ENCODE assay signal across 1 cellular context in the genomic region with DNA sequence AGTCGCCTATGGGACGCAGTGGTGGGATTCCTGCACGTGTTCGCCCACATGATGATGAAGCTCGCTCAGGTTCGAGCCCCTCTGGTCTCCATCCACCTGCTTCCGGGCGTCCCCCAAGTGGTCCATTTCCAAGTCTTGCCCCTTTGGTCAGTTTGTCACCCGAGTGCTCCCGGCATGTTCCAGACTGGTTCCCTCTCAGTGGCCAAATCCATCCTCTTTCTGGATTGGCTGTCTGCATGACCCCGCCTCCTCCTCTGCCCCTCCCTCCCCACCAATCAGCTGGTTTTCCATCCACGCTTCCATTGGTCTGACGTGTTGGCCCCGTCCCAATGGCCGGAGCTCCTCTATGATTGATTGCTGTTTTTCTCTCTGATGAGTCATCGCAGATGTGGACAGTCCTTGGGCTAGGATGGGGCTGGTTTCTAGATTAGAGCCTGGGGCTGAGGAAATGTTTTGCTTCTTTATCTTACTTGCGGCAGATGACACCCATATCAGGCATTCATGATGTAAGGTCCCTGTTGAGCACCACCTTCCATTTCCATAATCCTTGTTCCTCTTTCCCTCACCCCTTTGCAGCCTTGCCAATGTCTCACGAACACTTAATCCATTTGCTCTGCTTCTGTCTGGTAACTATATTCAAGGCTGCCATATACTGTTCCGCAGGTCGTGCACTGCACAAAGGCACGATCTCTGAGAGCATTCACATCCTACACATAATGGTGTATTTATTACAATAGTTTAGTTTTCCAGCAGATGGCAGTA.
A peak's percentile ranks its signal among the peaks of the same experiment; 100 is the strongest.
TF ChIP-seq lines count a peak whose summit lies in the region.

No MANE protein-coding gene starts in this region.

TF ChIP-seq in K562, 482 proteins besides CTCF, POLR2A, EP300 and RAD21 (continued from another document and continues in another):
- TF ChIP-seq RERE (CRISPR knock-in tag; IDR thresholded peaks at IDR 0.05; ENCODE audit: borderline replicate concordance), result no peak
- peak; percentile 87 for TF ChIP-seq MTA1 (IDR thresholded peaks at IDR 0.05; ENCODE audit: borderline replicate concordance)
- TF ChIP-seq, protein P1, sequence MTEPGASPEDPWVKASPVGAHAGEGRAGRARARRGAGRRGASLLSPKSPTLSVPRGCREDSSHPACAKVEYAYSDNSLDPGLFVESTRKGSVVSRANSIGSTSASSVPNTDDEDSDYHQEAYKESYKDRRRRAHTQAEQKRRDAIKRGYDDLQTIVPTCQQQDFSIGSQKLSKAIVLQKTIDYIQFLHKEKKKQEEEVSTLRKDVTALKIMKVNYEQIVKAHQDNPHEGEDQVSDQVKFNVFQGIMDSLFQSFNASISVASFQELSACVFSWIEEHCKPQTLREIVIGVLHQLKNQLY (CRISPR knock-in tag; conservative IDR thresholded peaks at IDR 0.05), result no peak
- TF ChIP-seq CSDE1 (IDR thresholded peaks at IDR 0.05), result peak in 1 of 2 experiments; percentile 59; a peak in 1 of 4 replicates
- TF ChIP-seq ASH1L (IDR thresholded peaks at IDR 0.05; ENCODE audit: borderline replicate concordance, low read depth, partially characterized antibody), result peak; percentile 80
- peak; percentile 83 for TF ChIP-seq CCNT2 (IDR thresholded peaks at IDR 0.05; ENCODE audit: borderline replicate concordance, extremely low read depth, insufficient read length, low read depth, low read length)
- TF ChIP-seq YBX1 (IDR thresholded peaks at IDR 0.05), result no peak
- peak; percentile 99 for TF ChIP-seq TFAP4 (CRISPR knock-in tag; IDR thresholded peaks at IDR 0.05; ENCODE audit: borderline replicate concordance)
- TF ChIP-seq, protein P2, sequence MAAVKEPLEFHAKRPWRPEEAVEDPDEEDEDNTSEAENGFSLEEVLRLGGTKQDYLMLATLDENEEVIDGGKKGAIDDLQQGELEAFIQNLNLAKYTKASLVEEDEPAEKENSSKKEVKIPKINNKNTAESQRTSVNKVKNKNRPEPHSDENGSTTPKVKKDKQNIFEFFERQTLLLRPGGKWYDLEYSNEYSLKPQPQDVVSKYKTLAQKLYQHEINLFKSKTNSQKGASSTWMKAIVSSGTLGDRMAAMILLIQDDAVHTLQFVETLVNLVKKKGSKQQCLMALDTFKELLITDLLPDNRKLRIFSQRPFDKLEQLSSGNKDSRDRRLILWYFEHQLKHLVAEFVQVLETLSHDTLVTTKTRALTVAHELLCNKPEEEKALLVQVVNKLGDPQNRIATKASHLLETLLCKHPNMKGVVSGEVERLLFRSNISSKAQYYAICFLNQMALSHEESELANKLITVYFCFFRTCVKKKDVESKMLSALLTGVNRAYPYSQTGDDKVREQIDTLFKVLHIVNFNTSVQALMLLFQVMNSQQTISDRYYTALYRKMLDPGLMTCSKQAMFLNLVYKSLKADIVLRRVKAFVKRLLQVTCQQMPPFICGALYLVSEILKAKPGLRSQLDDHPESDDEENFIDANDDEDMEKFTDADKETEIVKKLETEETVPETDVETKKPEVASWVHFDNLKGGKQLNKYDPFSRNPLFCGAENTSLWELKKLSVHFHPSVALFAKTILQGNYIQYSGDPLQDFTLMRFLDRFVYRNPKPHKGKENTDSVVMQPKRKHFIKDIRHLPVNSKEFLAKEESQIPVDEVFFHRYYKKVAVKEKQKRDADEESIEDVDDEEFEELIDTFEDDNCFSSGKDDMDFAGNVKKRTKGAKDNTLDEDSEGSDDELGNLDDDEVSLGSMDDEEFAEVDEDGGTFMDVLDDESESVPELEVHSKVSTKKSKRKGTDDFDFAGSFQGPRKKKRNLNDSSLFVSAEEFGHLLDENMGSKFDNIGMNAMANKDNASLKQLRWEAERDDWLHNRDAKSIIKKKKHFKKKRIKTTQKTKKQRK (IDR thresholded peaks at IDR 0.05; ENCODE audit: borderline replicate concordance, low read depth, low read length), result no peak; the same call in 1 of the 2 replicates
- TF ChIP-seq ZNF12 (CRISPR knock-in tag; IDR thresholded peaks at IDR 0.05), result no peak
- no peak for TF ChIP-seq RBM15 (IDR thresholded peaks at IDR 0.05; ENCODE audit: insufficient read depth, low read length)
- no peak for TF ChIP-seq ILF3 (IDR thresholded peaks at IDR 0.05; ENCODE audit: borderline replicate concordance)
- TF ChIP-seq ESRRA (IDR thresholded peaks at IDR 0.05; ENCODE audit: borderline replicate concordance, low read depth), result peak; percentile 58
- TF ChIP-seq XRCC5 (IDR thresholded peaks at IDR 0.05; ENCODE audit: low read depth, low read length), result peak; percentile 63; the same call in 1 of the 2 replicates
- no peak for TF ChIP-seq CTCFL (IDR thresholded peaks at IDR 0.05; ENCODE audit: borderline replicate concordance, insufficient read depth, low read depth, low read length, poor library complexity, severe bottlenecking)
- TF ChIP-seq TARDBP (IDR thresholded peaks at IDR 0.05), result peak; percentile 79
- TF ChIP-seq RUNX1 (IDR thresholded peaks at IDR 0.05; ENCODE audit: low read depth), result no peak; the same call in 1 of the 2 replicates
- TF ChIP-seq, protein P3, sequence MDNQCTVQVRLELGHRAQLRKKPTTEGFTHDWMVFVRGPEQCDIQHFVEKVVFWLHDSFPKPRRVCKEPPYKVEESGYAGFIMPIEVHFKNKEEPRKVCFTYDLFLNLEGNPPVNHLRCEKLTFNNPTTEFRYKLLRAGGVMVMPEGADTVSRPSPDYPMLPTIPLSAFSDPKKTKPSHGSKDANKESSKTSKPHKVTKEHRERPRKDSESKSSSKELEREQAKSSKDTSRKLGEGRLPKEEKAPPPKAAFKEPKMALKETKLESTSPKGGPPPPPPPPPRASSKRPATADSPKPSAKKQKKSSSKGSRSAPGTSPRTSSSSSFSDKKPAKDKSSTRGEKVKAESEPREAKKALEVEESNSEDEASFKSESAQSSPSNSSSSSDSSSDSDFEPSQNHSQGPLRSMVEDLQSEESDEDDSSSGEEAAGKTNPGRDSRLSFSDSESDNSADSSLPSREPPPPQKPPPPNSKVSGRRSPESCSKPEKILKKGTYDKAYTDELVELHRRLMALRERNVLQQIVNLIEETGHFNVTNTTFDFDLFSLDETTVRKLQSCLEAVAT (IDR thresholded peaks at IDR 0.05), result peak; percentile 78 to 87; a peak in 3 of 4 replicates
- peak; percentile 87 to 92 for TF ChIP-seq FOXK2 (conservative IDR thresholded peaks at IDR 0.05 in 1 of 2, IDR thresholded peaks at IDR 0.05 in 1 of 2; ENCODE audit: low read depth in 2 of 2)
- peak in 1 of 2 experiments; percentile 84; a peak in 1 of 4 replicates for TF ChIP-seq SRF (CRISPR knock-in tag; IDR thresholded peaks at IDR 0.05)
- no peak for TF ChIP-seq RBM34 (IDR thresholded peaks at IDR 0.05; ENCODE audit: borderline replicate concordance, insufficient read depth, low read length)
- no peak for TF ChIP-seq HMG20A (CRISPR knock-in tag; conservative IDR thresholded peaks at IDR 0.05)
- no peak for TF ChIP-seq CREBBP (IDR thresholded peaks at IDR 0.05; ENCODE audit: low read depth, low read length)
- TF ChIP-seq RFX7 (CRISPR knock-in tag; IDR thresholded peaks at IDR 0.05), result no peak
- TF ChIP-seq E2F5 (CRISPR knock-in tag; IDR thresholded peaks at IDR 0.05), result no peak
- TF ChIP-seq MAZ (CRISPR knock-in tag; conservative IDR thresholded peaks at IDR 0.05 in 1 of 2, IDR thresholded peaks at IDR 0.05 in 1 of 2), result peak; percentile 47 to 62; a peak in 3 of 4 replicates
- TF ChIP-seq CEBPB (tag; IDR thresholded peaks at IDR 0.05), result peak; percentile 95
- TF ChIP-seq REST (CRISPR knock-in tag; IDR thresholded peaks at IDR 0.05; ENCODE audit: low read depth), result no peak
- peak; percentile 98 for TF ChIP-seq SMARCE1 (IDR thresholded peaks at IDR 0.05)
- peak; percentile 20; the same call in 1 of the 2 replicates for TF ChIP-seq FOXP4 (CRISPR knock-in tag; IDR thresholded peaks at IDR 0.05; ENCODE audit: borderline replicate concordance)
- no peak for TF ChIP-seq BMI1 (IDR thresholded peaks at IDR 0.05; ENCODE audit: low read length)
